In genomic region chr2:72934683-72935610, GRCh38 we compare ENCODE assay signal across 9 cellular contexts. TPM values are rescaled to one million over a fixed set of nuclear protein-coding genes. Genes with fewer than 3 reads are reported as not detected.
A peak's percentile ranks its signal among the peaks of the same experiment; 100 is the strongest.
DNase-seq lines count a peak whose midpoint lies in the region; ATAC-seq and TF ChIP-seq lines count a peak whose summit lies in the region.
"Had no signal": no experiment of that assay in that cellular context is flagged by ENCODE, and none has a peak within 500 bp of the region (broad histone marks: within the 10 kb centered on the region; RNA-seq: fewer than 3 reads in every experiment).

No MANE protein-coding gene starts in this region.

- intact Hi-C loops in lower lobe of right lung (cut with DNase I) (no loop called here), tibial artery (cut with DNase I; ENCODE audit: low total_unique reads) (no loop called here)

- no peaks in the 10 kb centered on the region for H3K9me3 Mint-ChIP-seq in activated T-cell treated with anti-CD3 and anti-CD28 coated beads, Interleukin-2, amount 50 U/mL, for 4 hours

- H3K4me3 ChIP-seq in HEK293 (ENCODE audit: low read depth, low read length) (no peak overlapping the region), lower lobe of right lung (no peak overlapping the region), tibial artery (no peak overlapping the region)

- H3K27me3 ChIP-seq in lower lobe of right lung (ENCODE audit: low read depth) (peaks cover 11% of the 10 kb centered on the region), tibial artery (peaks cover 0 to 27% of the 10 kb centered on the region in 2 donors)

- ATAC-seq in lower lobe of right lung: no peak
- ATAC-seq in activated T-cell treated with anti-CD3 and anti-CD28 coated beads, Interleukin-2, amount 50 U/mL, for 4 hours: no peak

- peaks cover 24% of the 10 kb centered on the region for H3K27me3 Mint-ChIP-seq in activated T-cell treated with anti-CD3 and anti-CD28 coated beads, Interleukin-2, amount 50 U/mL, for 4 hours (ENCODE audit: low read depth)

- TF ChIP-seq CTCF in GM12872 (IDR thresholded peaks at IDR 0.05; ENCODE audit: insufficient read depth, low read depth, low read length): peak; percentile 67
- TF ChIP-seq CTCF in HEK293 (tag by site-specific recombination; IDR thresholded peaks at IDR 0.05): peak; percentile 68
- TF ChIP-seq CTCF in lower lobe of right lung (IDR thresholded peaks at IDR 0.05): peak; percentile 23
- TF ChIP-seq CTCF in tibial artery (IDR thresholded peaks at IDR 0.05): no peak

- H3K4me1 ChIP-seq in HEK293 (ENCODE audit: control insufficient read depth, insufficient read depth, low read length) (no peaks in the 10 kb centered on the region), lower lobe of right lung (no peaks in the 10 kb centered on the region), tibial artery (peaks cover 0 to 7% (median 0%) of the 10 kb centered on the region in 4 donors)

- no peak overlapping the region for H3K4me3 Mint-ChIP-seq in activated T-cell treated with anti-CD3 and anti-CD28 coated beads, Interleukin-2, amount 50 U/mL, for 4 hours

- no peaks in the 10 kb centered on the region for H3K4me1 Mint-ChIP-seq in activated T-cell treated with anti-CD3 and anti-CD28 coated beads, Interleukin-2, amount 50 U/mL, for 4 hours (ENCODE audit: low read depth)

- no peaks in the 10 kb centered on the region for H3K9me3 ChIP-seq in HEK293 (ENCODE audit: control insufficient read depth, insufficient read depth, low read depth, low read length)
- H3K9me3 ChIP-seq in lower lobe of right lung: no peaks in the 10 kb centered on the region
- no peaks in the 10 kb centered on the region for H3K9me3 ChIP-seq in tibial artery

- H3K36me3 ChIP-seq in HEK293 (ENCODE audit: control insufficient read depth in 2 of 2, insufficient read depth in 1 of 2, low read length in 2 of 2) (no peaks in the 10 kb centered on the region), lower lobe of right lung (no peaks in the 10 kb centered on the region), tibial artery (no peaks in the 10 kb centered on the region)

- no peaks in the 10 kb centered on the region for H3K36me3 Mint-ChIP-seq in activated T-cell treated with anti-CD3 and anti-CD28 coated beads, Interleukin-2, amount 50 U/mL, for 4 hours (ENCODE audit: insufficient read depth)

- H3K27ac ChIP-seq in HEK293 (ENCODE audit: extremely low read depth, low read depth, low read length): no peak overlapping the region
- H3K27ac ChIP-seq in lower lobe of right lung: no peak overlapping the region
- H3K27ac ChIP-seq in tibial artery: no peak overlapping the region

- CTCF ChIA-PET in HEK293 (lab: Yijun Ruan, JAX): interaction anchor here (0.7 to 8.6 kb wide), 15 partner anchors 8 to 221 kb away, joined by 3 to 85 read pairs (median 4); partner anchors contain the start of genes EMX1 and SPR

- POLR2A ChIA-PET in HEK293 (lab: Yijun Ruan, JAX): no interaction called here

- peak; percentile 67 for DNase-seq in RPMI8226
- DNase-seq in lower lobe of right lung: no peak
- no peak for DNase-seq in activated T-cell treated with anti-CD3 and anti-CD28 coated beads, Interleukin-2, amount 50 U/mL, for 4 hours
- DNase-seq in effector CD4-positive, alpha-beta T cell: no peak
- DNase-seq in tibial artery: no peak
- DNase-seq in NCI-H1694 treated with DMSO at 0.1 percent for 48 hours (lab: John Stamatoyannopoulos, UW): no peak

TF ChIP-seq in HEK293, 187 proteins besides CTCF, POLR2A, EP300 and RAD21:
- TF ChIP-seq ZNF132 (tag by site-specific recombination; IDR thresholded peaks at IDR 0.05; ENCODE audit: borderline replicate concordance) (no peak), ZNF394 (tag by site-specific recombination; IDR thresholded peaks at IDR 0.05; ENCODE audit: borderline replicate concordance) (no peak), ZNF560 (tag by site-specific recombination; IDR thresholded peaks at IDR 0.05; ENCODE audit: borderline replicate concordance) (no peak), KLF16 (tag by site-specific recombination; IDR thresholded peaks at IDR 0.05) (no peak), ZNF24 (tag by site-specific recombination; IDR thresholded peaks at IDR 0.05) (no peak), ZBTB17 (tag by site-specific recombination; IDR thresholded peaks at IDR 0.05) (peak; percentile 64; the same call in 1 of the 2 replicates), ZBTB6 (tag by site-specific recombination; IDR thresholded peaks at IDR 0.05) (no peak), ZNF654 (tag by site-specific recombination; IDR thresholded peaks at IDR 0.05; ENCODE audit: low read depth) (peak; percentile 37)

RNA-seq across cellular contexts. Expression of gene EMX1, which starts 17.6 kb away (rescaled TPM):
- not detected for total RNA-seq in lower lobe of right lung
- under 1 TPM in 1 of 3 donors, not detected in 2; 0.08 TPM for total RNA-seq in activated T-cell treated with anti-CD3 and anti-CD28 coated beads, Interleukin-2, amount 50 U/mL, for 4 hours
- total RNA-seq: NCI-H460 had no signal

RNA-seq across cellular contexts. Expression of gene SPR, which starts 47.7 kb away (rescaled TPM):
- total RNA-seq in lower lobe of right lung: 46.2 TPM
- 10 to 100 TPM in 1 of 3 donors, 1 to 10 TPM in 2; 7.7 to 11.2 (median 8.5) TPM for total RNA-seq in activated T-cell treated with anti-CD3 and anti-CD28 coated beads, Interleukin-2, amount 50 U/mL, for 4 hours

Comparison
In these comparisons a context has a peak if more than half of its experiments do, and no peak if none do; other contexts are left out.
1. CTCF ChIP-seq: peak in GM12872 (single experiment), HEK293 (single experiment) and lower lobe of right lung (single experiment); none in tibial artery (0 of 2).